ENCODE assay signal across 30 cellular contexts in genomic region chr3:193211984-193212383, GRCh38.
"Had no signal": no experiment of that assay in that cellular context is flagged by ENCODE, and none has a peak within 500 bp of the region (broad histone marks: within the 10 kb centered on the region; RNA-seq: fewer than 3 reads in every experiment).

No MANE protein-coding gene starts in this region.

- H3K4me3 ChIP-seq: adrenal gland, ascending aorta, body of pancreas, breast epithelium, cardiac muscle cell had no signal

- H3K36me3 ChIP-seq: adrenal gland, ascending aorta, brain microvascular endothelial cell, breast epithelium, cardiac muscle cell had no signal

- H3K27ac ChIP-seq: adrenal gland, ascending aorta, body of pancreas, brain microvascular endothelial cell, breast epithelium, cardiac muscle cell had no signal

- H3K9me3 ChIP-seq: adrenal gland, ascending aorta, body of pancreas, breast epithelium had no signal

- DNase-seq: activated effector memory CD4-positive, alpha-beta T cell treated with anti-CD3 and anti-CD28 coated beads, Interleukin-2, amount 50 U/mL, for 16 hours; activated effector memory CD4-positive, alpha-beta T cell treated with Interleukin-2 at 50 U/mL for 16 hours; activated gamma-delta T cell; activated gamma-delta T cell treated with Interleukin-2 at 50 U/mL for 16 hours; activated naive CD4-positive, alpha-beta T cell; activated naive CD4-positive, alpha-beta T cell treated with anti-CD3 and anti-CD28 coated beads for 36 hours; activated naive CD4-positive, alpha-beta T cell treated with anti-CD3 and anti-CD28 coated beads, Interleukin-2, amount 10 ng/mL, durations not matched to agents 7 days and 5 days; activated naive CD4-positive, alpha-beta T cell treated with anti-CD3 and anti-CD28 coated beads, Interleukin-2, amount 50 U/mL, for 16 hours; activated naive CD4-positive, alpha-beta T cell treated with Interleukin-2 at 50 U/mL for 16 hours; activated naive CD8-positive, alpha-beta T cell treated with anti-CD3 and anti-CD28 coated beads for 36 hours; activated naive CD8-positive, alpha-beta T cell treated with anti-CD3 and anti-CD28 coated beads, Interleukin-2, amount 10 ng/mL, durations not matched to agents 7 days and 5 days; activated naive CD8-positive, alpha-beta T cell treated with anti-CD3 and anti-CD28 coated beads, Interleukin-2, amount 50 U/mL, for 24 hours; activated T-cell treated with anti-CD3 and anti-CD28 coated beads, Interleukin-2, amount 50 U/mL, for 1 hour; activated T-cell treated with anti-CD3 and anti-CD28 coated beads, Interleukin-2, amount 50 U/mL, for 24 hours; activated T-cell treated with anti-CD3 and anti-CD28 coated beads, Interleukin-2, amount 50 U/mL, for 4 hours; activated T-cell treated with anti-CD3 and anti-CD28 coated beads, Interleukin-2, amount 50 U/mL, for 48 hours; activated T-cell treated with anti-CD3 and anti-CD28 coated beads, Interleukin-2, amount 50 U/mL, for 72 hours; adrenal gland; amniotic stem cell; amygdala; anterior cingulate cortex; aorta; body of pancreas; brain microvascular endothelial cell; caudate nucleus; central memory CD4-positive, alpha-beta T cell; cerebellar nuclear complex had no signal

- H3K27me3 ChIP-seq: adrenal gland, ascending aorta, body of pancreas, brain microvascular endothelial cell, breast epithelium had no signal
